8 cellular contexts compared by ENCODE assay signal in genomic region chr12:107884769-107885694, GRCh38.
DNase-seq lines count a peak whose midpoint lies in the region; ATAC-seq, FAIRE-seq and TF ChIP-seq lines count a peak whose summit lies in the region.

No MANE protein-coding gene starts in this region.

- H3K27me3 ChIP-seq in Karpas-422 (ENCODE audit: low read length): no peaks in the 10 kb centered on the region

- H3K4me1 ChIP-seq in Karpas-422 (ENCODE audit: low read length) (no peaks in the 10 kb centered on the region), kidney (ENCODE audit: control insufficient read depth in 1 of 2, insufficient read depth in 1 of 2, low read depth in 1 of 2, low read length in 2 of 2) (no peaks in the 10 kb centered on the region)

- in situ Hi-C loops in astrocyte of the spinal cord (cut with HindIII; ENCODE audit: low sequenced_read_pairs): no loop called here

- DNase-seq in activated T-cell treated with anti-CD3 and anti-CD28 coated beads for 48 hours (ENCODE audit: low read depth) (peak; percentile 30), Karpas-422 (peak; percentile 82), RKO (ENCODE audit: low spot score) (peak; percentile 70), astrocyte of the spinal cord (ENCODE audit: low read depth, low spot score) (peak; percentile 45), kidney (peak; percentile 71), omental fat pad (ENCODE audit: low spot score) (no peak)
- DNase-seq in activated T-cell treated with anti-CD3 and anti-CD28 coated beads, Interleukin-2, amount 50 U/mL, for 1 hour: no peak
- DNase-seq in stimulated activated CD4-positive, alpha-beta T cell treated with anti-CD3 and anti-CD28 coated beads, Interleukin-4, amount 100 ng/mL, for 1 hour: peak; percentile 16

- ATAC-seq in omental fat pad (ENCODE audit: low FRiP score): no peak

- no peak overlapping the region for H3K4me3 ChIP-seq in Karpas-422 (ENCODE audit: low read length)
- H3K4me3 ChIP-seq in astrocyte of the spinal cord (ENCODE audit: low read depth, low read length): no peak overlapping the region
- no peak overlapping the region for H3K4me3 ChIP-seq in kidney (ENCODE audit: low read length in 2 of 2)

- H3K36me3 ChIP-seq in Karpas-422 (ENCODE audit: insufficient read depth, low read length) (no peaks in the 10 kb centered on the region), kidney (ENCODE audit: control insufficient read depth in 1 of 2, insufficient read depth in 2 of 2, low read length in 2 of 2) (no peaks in the 10 kb centered on the region)

- no peaks in the 10 kb centered on the region for H3K79me2 ChIP-seq in Karpas-422 (ENCODE audit: low read length)

- no peak overlapping the region for H2AFZ ChIP-seq in Karpas-422 (ENCODE audit: low read length)

- peak; percentile 64 for FAIRE-seq in kidney (lab: Jason Lieb, UNC)

- intact Hi-C loops in kidney (cut with DNase I): loop anchor here (10.0 kb wide), 1 partner anchor 210 kb away; no protein-coding TSS in a partner anchor

- H3K27ac ChIP-seq in Karpas-422 (ENCODE audit: low read length) (no peak overlapping the region), kidney (ENCODE audit: low read depth in 2 of 2, low read length in 2 of 2) (no peak overlapping the region)

- H3K9me3 ChIP-seq in Karpas-422 (ENCODE audit: low read length) (no peaks in the 10 kb centered on the region), kidney (ENCODE audit: control insufficient read depth in 1 of 2, low read length in 2 of 2) (no peaks in the 10 kb centered on the region)

- peak; percentile 77 for TF ChIP-seq CTCF in astrocyte of the spinal cord (IDR thresholded peaks at IDR 0.05; ENCODE audit: low read depth, low read length)
- peak; percentile 58 for TF ChIP-seq CTCF in kidney (IDR thresholded peaks at IDR 0.05; ENCODE audit: borderline replicate concordance, extremely low read depth, insufficient read depth)
- no peak for TF ChIP-seq CTCF in omental fat pad (IDR thresholded peaks at IDR 0.05)

- no peak overlapping the region for H3K4me2 ChIP-seq in Karpas-422 (ENCODE audit: low read depth, low read length, poor library complexity, severe bottlenecking)

- no peak overlapping the region for H3K9ac ChIP-seq in Karpas-422 (ENCODE audit: low read length)
- H3K9ac ChIP-seq in kidney (ENCODE audit: low read length in 2 of 2): no peak overlapping the region

- H3K9me2 ChIP-seq in Karpas-422 (replicated peaks; ENCODE audit: insufficient read depth, low read length): no peaks in the 10 kb centered on the region

- no peaks in the 10 kb centered on the region for H4K20me1 ChIP-seq in Karpas-422 (ENCODE audit: insufficient read depth, low read depth, low read length)

Comparison
In these comparisons a context has a peak if more than half of its experiments do, and no peak if none do; other contexts are left out.
1. DNase-seq: peak in activated T-cell treated with anti-CD3 and anti-CD28 coated beads for 48 hours (single experiment), Karpas-422 (single experiment), RKO (single experiment), astrocyte of the spinal cord (single experiment), kidney (single experiment) and stimulated activated CD4-positive, alpha-beta T cell treated with anti-CD3 and anti-CD28 coated beads, Interleukin-4, amount 100 ng/mL, for 1 hour (single experiment); none in activated T-cell treated with anti-CD3 and anti-CD28 coated beads, Interleukin-2, amount 50 U/mL, for 1 hour (single experiment) and omental fat pad (single experiment).
2. CTCF ChIP-seq: peak in astrocyte of the spinal cord (single experiment) and kidney (single experiment); none in omental fat pad (0 of 3).